Comparison of ENCODE assay signal across 11 cellular contexts in the genomic region with DNA sequence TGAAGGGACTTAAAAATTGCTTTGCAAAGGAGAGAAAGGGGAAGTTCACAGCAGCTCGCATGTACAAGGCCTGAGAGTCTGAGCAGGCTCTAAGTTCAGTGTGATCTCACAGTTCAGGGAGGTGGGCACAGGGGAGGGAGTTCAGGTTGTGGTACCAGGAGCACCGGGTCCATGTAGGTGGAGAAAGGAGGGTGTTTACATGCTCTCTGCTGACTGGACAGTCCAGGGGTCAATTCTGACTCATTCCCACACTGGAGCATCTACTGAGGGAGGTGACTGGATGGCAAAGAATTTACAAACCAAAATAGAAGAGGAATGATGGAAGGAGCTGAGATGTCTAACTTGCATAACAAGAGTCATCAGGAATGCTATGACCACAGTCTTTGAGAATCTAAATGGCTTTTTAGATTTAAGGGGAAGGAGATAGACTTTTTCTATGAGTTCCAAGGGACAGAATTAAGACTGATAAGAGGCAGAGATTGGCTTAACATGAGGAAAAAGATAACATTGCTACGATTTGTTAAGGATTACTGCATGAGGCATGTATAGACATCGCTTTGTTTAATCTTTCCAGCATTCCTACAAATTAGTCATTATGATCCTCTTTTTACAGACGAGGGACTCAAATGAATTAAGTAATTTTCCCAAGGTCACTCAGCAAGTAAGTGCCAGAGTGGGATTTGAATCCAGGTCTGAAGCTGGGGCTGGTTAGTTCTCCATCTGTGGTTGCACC. TPM values are rescaled to one million over a fixed set of nuclear protein-coding genes. Genes with fewer than 3 reads are reported as not detected.
DNase-seq lines count a peak whose midpoint lies in the region; ATAC-seq, FAIRE-seq and TF ChIP-seq lines count a peak whose summit lies in the region.
"Had no signal": no experiment of that assay in that cellular context is flagged by ENCODE, and none has a peak within 500 bp of the region (broad histone marks: within the 10 kb centered on the region; RNA-seq: fewer than 3 reads in every experiment).

No MANE protein-coding gene starts in this region.

- H3K9me3 Mint-ChIP-seq in astrocyte (ENCODE audit: unreplicated experiment) = peaks cover 5% of the 10 kb centered on the region

- H3K36me3 ChIP-seq in ACC112 (ENCODE audit: insufficient read depth, low read length) (peaks cover 18% of the 10 kb centered on the region), astrocyte (ENCODE audit: insufficient read depth, low read length) (no peaks in the 10 kb centered on the region), HepG2 (replicated peaks in 1 of 2; ENCODE audit: control insufficient read depth in 1 of 2, insufficient read depth in 2 of 2, low read length in 2 of 2) (no peaks in the 10 kb centered on the region)

- peak overlapping the region; percentile 91 for H3K27ac ChIP-seq in ACC112 (ENCODE audit: low read depth, low read length)
- peak overlapping the region; percentile 91 for H3K27ac ChIP-seq in astrocyte (ENCODE audit: low read depth, low read length)
- peak overlapping the region; percentile 45 for H3K27ac ChIP-seq in HepG2 (ENCODE audit: extremely low read length, insufficient read depth, low read length)
- H3K27ac ChIP-seq: tibial nerve had no signal

- in situ Hi-C loops in HepG2 (cut with HindIII; ENCODE audit: extremely low pct_ligation_motif_present, low pct_unique_long_range_greater_than_20kb) = no loop called here

- intact Hi-C loops in HepG2 (cut with micrococcal nuclease; ENCODE audit: unreplicated experiment) = no loop called here

- CTCF ChIA-PET in HepG2 (lab: Yijun Ruan, JAX; ENCODE audit: low intra/inter-chr PET ratio, low total read pairs) = no interaction called here

- H3K4me3 Mint-ChIP-seq in astrocyte (ENCODE audit: unreplicated experiment) = peak overlapping the region; percentile 34

- TF ChIP-seq POLR2A in HepG2 (IDR thresholded peaks at IDR 0.05; ENCODE audit: insufficient read depth in 1 of 2, low read depth in 2 of 2, low read length in 2 of 2) = peak in 1 of 2 experiments; percentile 54; a peak in 2 of 4 replicates

- H3K4me1 Mint-ChIP-seq in astrocyte (ENCODE audit: low read depth, unreplicated experiment) = peaks cover 28% of the 10 kb centered on the region

- peak overlapping the region; percentile 81 for H3K27ac Mint-ChIP-seq in astrocyte (ENCODE audit: unreplicated experiment)

- H3K4me1 ChIP-seq in ACC112 (ENCODE audit: control insufficient read depth, insufficient read depth, low read length, unreplicated experiment) = peaks cover 19% of the 10 kb centered on the region
- peaks cover 14% of the 10 kb centered on the region for H3K4me1 ChIP-seq in astrocyte (ENCODE audit: insufficient read depth, low read length)
- peaks cover 59% of the 10 kb centered on the region for H3K4me1 ChIP-seq in HepG2 (ENCODE audit: insufficient read depth, low read length)
- H3K4me1 ChIP-seq: tibial nerve had no signal

- peak; percentile 100 for FAIRE-seq in astrocyte (lab: Jason Lieb, UNC)
- FAIRE-seq in HepG2 (lab: Jason Lieb, UNC) = peak; percentile 97

- no peaks in the 10 kb centered on the region for H3K79me2 ChIP-seq in ACC112 (ENCODE audit: control insufficient read depth, insufficient read depth, low read length, unreplicated experiment)
- H3K79me2 ChIP-seq in astrocyte (ENCODE audit: insufficient read depth, low read length) = no peaks in the 10 kb centered on the region
- no peaks in the 10 kb centered on the region for H3K79me2 ChIP-seq in HepG2 (ENCODE audit: insufficient read depth, low read length)

- no peaks in the 10 kb centered on the region for H4K20me1 ChIP-seq in astrocyte (ENCODE audit: insufficient read depth, low read length)
- no peaks in the 10 kb centered on the region for H4K20me1 ChIP-seq in HepG2 (ENCODE audit: insufficient read depth, low read length)

- H2AFZ ChIP-seq in ACC112 (ENCODE audit: low read length, unreplicated experiment) (no peak overlapping the region), astrocyte (ENCODE audit: low read depth, low read length) (no peak overlapping the region), HepG2 (ENCODE audit: low read length) (no peak overlapping the region)

- ATAC-seq in HepG2 (peak; percentile 99), HG03135 (IDR thresholded peaks at IDR 0.05; ENCODE audit: unreplicated experiment) (no peak)

- DNase-seq in HPDE6-E6E7 (ENCODE audit: extremely low spot score) (peak; percentile 72), astrocyte (ENCODE audit: low read depth) (peak; percentile 99), HepG2 (ENCODE audit: low spot score) (peak; percentile 93), D341Med (ENCODE audit: low spot score) (no peak), NCI-H2171 treated with DMSO at 0.1 percent for 48 hours (lab: John Stamatoyannopoulos, UW) (no peak)
- DNase-seq in effector CD8-positive, alpha-beta T cell (lab: John Stamatoyannopoulos, UW) = no peak
- DNase-seq: Right ventricle myocardium superior had no signal

- H3K9me3 ChIP-seq in astrocyte (ENCODE audit: insufficient read depth, low read depth, low read length) (no peaks in the 10 kb centered on the region), HepG2 (ENCODE audit: low read length) (no peaks in the 10 kb centered on the region)
- H3K9me3 ChIP-seq: tibial nerve had no signal

- POLR2A ChIA-PET in HepG2 (lab: Yijun Ruan, JAX) = interaction anchor here (1.3 kb wide), 2 partner anchors 16 to 30 kb away, joined by 3 to 7 read pairs; a partner anchor contains a TSS

- H3K4me2 ChIP-seq in astrocyte (ENCODE audit: low read length) (peak overlapping the region; percentile 63), HepG2 (ENCODE audit: low read depth, low read length) (peak overlapping the region; percentile 46)

- H3K4me3 ChIP-seq in ACC112 (ENCODE audit: low read depth, low read length) (peak overlapping the region; percentile 22; the same call in 1 of the 2 replicates), astrocyte (ENCODE audit: insufficient read depth, low read depth, low read length) (no peak overlapping the region), HepG2 (replicated peaks in 1 of 3; ENCODE audit: insufficient read depth in 1 of 3, low read depth in 2 of 3, low read length in 3 of 3) (no peak overlapping the region; a peak in 1 of 6 replicates)
- H3K4me3 ChIP-seq: skin epidermis, tibial nerve had no signal

- TF ChIP-seq CTCF in astrocyte (IDR thresholded peaks at IDR 0.05; ENCODE audit: insufficient read depth, low read depth, low read length) = no peak
- TF ChIP-seq CTCF in HepG2 (CRISPR knock-in tag; IDR thresholded peaks at IDR 0.05) = no peak

- no peak for TF ChIP-seq RAD21 in HepG2 (CRISPR knock-in tag; IDR thresholded peaks at IDR 0.05)

- no peaks in the 10 kb centered on the region for H3K27me3 ChIP-seq in ACC112 (ENCODE audit: insufficient read depth, low read length)
- H3K27me3 ChIP-seq in astrocyte (ENCODE audit: insufficient read depth, low read length) = no peaks in the 10 kb centered on the region
- H3K27me3 ChIP-seq in HepG2 (ENCODE audit: control insufficient read depth in 1 of 2, insufficient read depth in 2 of 2, low read length in 2 of 2) = no peaks in the 10 kb centered on the region; a peak in 1 of 5 replicates
- H3K27me3 ChIP-seq: tibial nerve had no signal

- WGBS in HepG2 (ENCODE audit: low lambda C conversion rate) = 1% methylated on average over 5 of the region's 5 CpGs

- H3K9ac ChIP-seq in astrocyte (ENCODE audit: low read length) (peak overlapping the region; percentile 57), HepG2 (ENCODE audit: insufficient read depth, low read depth, low read length) (peak overlapping the region; percentile 10; the same call in 1 of the 2 replicates)

- TF ChIP-seq EP300 in HepG2 (IDR thresholded peaks at IDR 0.05; ENCODE audit: low read depth in 2 of 2, low read length in 2 of 2) = peak; percentile 15 to 61; a peak in 2 of 4 replicates
- 0 out of 2 replicates have a peak, but pooled peaks have one; percentile 29 for TF ChIP-seq EP300 in HepG2 (CRISPR knock-in tag; IDR thresholded peaks at IDR 0.05; ENCODE audit: borderline replicate concordance)

- H3K27me3 Mint-ChIP-seq in astrocyte (ENCODE audit: low read depth, unreplicated experiment) = no peaks in the 10 kb centered on the region

- peaks cover 2% of the 10 kb centered on the region for H3K36me3 Mint-ChIP-seq in astrocyte (ENCODE audit: low read depth, unreplicated experiment)

- BruUV-seq in HepG2 (replicated peaks; lab: Mats Ljungman, UMichigan) = no TSS peak

RNA-seq across cellular contexts. Expression of a gene that starts 29.9 kb away (rescaled TPM):
- 12.2 and 13.1 TPM in 2 replicates for total RNA-seq in astrocyte
- 28.0 and 28.3 TPM in 2 replicates for total RNA-seq in HepG2 (2016; rRNA removed; fragmentation: Illumina TruSeq; extraction: Trizol)
- 7.9 and 8.3 TPM in 2 replicates for total RNA-seq in HepG2 (2016; cell fraction: cytosol; rRNA removed; fragmentation: Illumina TruSeq; extraction: Trizol; ENCODE audit: low read depth)
- total RNA-seq in HepG2 (2016; cell fraction: insoluble cytoplasmic fraction; rRNA removed; fragmentation: Illumina TruSeq; extraction: Trizol) = 28.6 and 31.1 TPM in 2 replicates
- 24.4 and 27.4 TPM in 2 replicates for total RNA-seq in HepG2 (2016; cell fraction: membrane; rRNA removed; fragmentation: Illumina TruSeq; extraction: Trizol)
- 27.4 and 28.9 TPM in 2 replicates for total RNA-seq in HepG2 (2016; cell fraction: nucleus; rRNA removed; fragmentation: Illumina TruSeq; extraction: Trizol)
- 13.4 and 16.2 TPM in 2 replicates for polyA plus RNA-seq in HepG2 (2011; rRNA removed)
- polyA plus RNA-seq in HepG2 (2011; cell fraction: cytosol; rRNA removed) = 3.8 and 6.1 TPM in 2 replicates
- polyA plus RNA-seq in HepG2 (2011; cell fraction: nucleus; rRNA removed) = 21.4 and 24.6 TPM in 2 replicates
- 12.6 and 13.8 TPM in 2 replicates for polyA plus RNA-seq in HepG2 (2012)
- 4.5 and 6.2 TPM in 2 replicates for polyA plus RNA-seq in HepG2 (2016; cell fraction: cytosol; fragmentation: Illumina TruSeq; extraction: Trizol; ENCODE audit: low read depth)
- 23.5 and 29.2 TPM in 2 replicates for polyA plus RNA-seq in HepG2 (2016; cell fraction: insoluble cytoplasmic fraction; fragmentation: Illumina TruSeq; extraction: Trizol; ENCODE audit: low read depth)
- polyA plus RNA-seq in HepG2 (2016; cell fraction: membrane; fragmentation: Illumina TruSeq; extraction: Trizol; ENCODE audit: low read depth) = 13.9 and 15.0 TPM in 2 replicates
- 57.5 and 58.5 TPM in 2 replicates for polyA plus RNA-seq in HepG2 (2016; cell fraction: nucleus; fragmentation: Illumina TruSeq; extraction: Trizol; ENCODE audit: insufficient read depth, low read depth)
- 10.3 and 37.9 TPM in 2 replicates for polyA minus RNA-seq in HepG2 (2011; rRNA and poly(A)+ RNA removed; ENCODE audit: low replicate concordance)
- 5.1 and 7.9 TPM in 2 replicates for polyA minus RNA-seq in HepG2 (2011; cell fraction: cytosol; rRNA and poly(A)+ RNA removed)
- polyA minus RNA-seq in HepG2 (2011; cell fraction: nucleus; rRNA and poly(A)+ RNA removed) = 8.7 and 9.5 TPM in 2 replicates

RNA-seq across cellular contexts. Expression of a gene that starts 30.2 kb away (rescaled TPM):
- total RNA-seq in astrocyte (90.1 and 99.6 TPM in 2 replicates), HepG2 (2016; rRNA removed; fragmentation: Illumina TruSeq; extraction: Trizol) (41.4 and 59.3 TPM in 2 replicates)
- 25.6 and 28.7 TPM in 2 replicates for total RNA-seq in HepG2 (2016; cell fraction: cytosol; rRNA removed; fragmentation: Illumina TruSeq; extraction: Trizol; ENCODE audit: low read depth)
- total RNA-seq in HepG2 (2016; cell fraction: insoluble cytoplasmic fraction; rRNA removed; fragmentation: Illumina TruSeq; extraction: Trizol) = 38.6 and 66.1 TPM in 2 replicates
- 33.6 and 39.9 TPM in 2 replicates for total RNA-seq in HepG2 (2016; cell fraction: membrane; rRNA removed; fragmentation: Illumina TruSeq; extraction: Trizol)
- total RNA-seq in HepG2 (2016; cell fraction: nucleus; rRNA removed; fragmentation: Illumina TruSeq; extraction: Trizol) = 60.7 and 77.4 TPM in 2 replicates
- polyA plus RNA-seq in HepG2 (2011; rRNA removed) = 59.0 and 65.2 TPM in 2 replicates
- polyA plus RNA-seq in HepG2 (2011; cell fraction: cytosol; rRNA removed) = 34.0 and 50.7 TPM in 2 replicates
- polyA plus RNA-seq in HepG2 (2011; cell fraction: nucleus; rRNA removed) = 63.2 and 65.1 TPM in 2 replicates
- polyA plus RNA-seq in HepG2 (2012) = 36.4 and 42.5 TPM in 2 replicates
- 37.6 and 45.6 TPM in 2 replicates for polyA plus RNA-seq in HepG2 (2016; cell fraction: cytosol; fragmentation: Illumina TruSeq; extraction: Trizol; ENCODE audit: low read depth)
- 43.9 and 63.4 TPM in 2 replicates for polyA plus RNA-seq in HepG2 (2016; cell fraction: insoluble cytoplasmic fraction; fragmentation: Illumina TruSeq; extraction: Trizol; ENCODE audit: low read depth)
- 36.3 and 44.4 TPM in 2 replicates for polyA plus RNA-seq in HepG2 (2016; cell fraction: membrane; fragmentation: Illumina TruSeq; extraction: Trizol; ENCODE audit: low read depth)
- polyA plus RNA-seq in HepG2 (2016; cell fraction: nucleus; fragmentation: Illumina TruSeq; extraction: Trizol; ENCODE audit: insufficient read depth, low read depth) = 159 and 169 TPM in 2 replicates
- 21.7 and 35.4 TPM in 2 replicates for polyA minus RNA-seq in HepG2 (2011; rRNA and poly(A)+ RNA removed; ENCODE audit: low replicate concordance)
- 22.2 and 22.9 TPM in 2 replicates for polyA minus RNA-seq in HepG2 (2011; cell fraction: cytosol; rRNA and poly(A)+ RNA removed)
- polyA minus RNA-seq in HepG2 (2011; cell fraction: nucleus; rRNA and poly(A)+ RNA removed) = 54.3 and 57.7 TPM in 2 replicates

RNA-seq across cellular contexts. Expression of a gene that starts 47.4 kb away (rescaled TPM):
- total RNA-seq in astrocyte = 17.7 and 19.1 TPM in 2 replicates
- 20.1 and 34.8 TPM in 2 replicates for total RNA-seq in HepG2 (2016; rRNA removed; fragmentation: Illumina TruSeq; extraction: Trizol)
- total RNA-seq in HepG2 (2016; cell fraction: cytosol; rRNA removed; fragmentation: Illumina TruSeq; extraction: Trizol; ENCODE audit: low read depth) = 12.8 and 14.6 TPM in 2 replicates
- total RNA-seq in HepG2 (2016; cell fraction: insoluble cytoplasmic fraction; rRNA removed; fragmentation: Illumina TruSeq; extraction: Trizol) = 20.9 and 31.1 TPM in 2 replicates
- 16.8 and 16.9 TPM in 2 replicates for total RNA-seq in HepG2 (2016; cell fraction: membrane; rRNA removed; fragmentation: Illumina TruSeq; extraction: Trizol)
- 20.4 and 22.7 TPM in 2 replicates for total RNA-seq in HepG2 (2016; cell fraction: nucleus; rRNA removed; fragmentation: Illumina TruSeq; extraction: Trizol)
- polyA plus RNA-seq in HepG2 (2011; rRNA removed) = 15.5 and 18.4 TPM in 2 replicates
- polyA plus RNA-seq in HepG2 (2011; cell fraction: cytosol; rRNA removed) = 11.2 and 12.3 TPM in 2 replicates
- 20.2 and 22.4 TPM in 2 replicates for polyA plus RNA-seq in HepG2 (2011; cell fraction: nucleus; rRNA removed)
- polyA plus RNA-seq in HepG2 (2012) = 15.6 and 16.6 TPM in 2 replicates
- polyA plus RNA-seq in HepG2 (2016; cell fraction: cytosol; fragmentation: Illumina TruSeq; extraction: Trizol; ENCODE audit: low read depth) = 1.8 TPM in 2 replicates
- 29.3 and 33.3 TPM in 2 replicates for polyA plus RNA-seq in HepG2 (2016; cell fraction: insoluble cytoplasmic fraction; fragmentation: Illumina TruSeq; extraction: Trizol; ENCODE audit: low read depth)
- 7.2 TPM in 2 replicates for polyA plus RNA-seq in HepG2 (2016; cell fraction: membrane; fragmentation: Illumina TruSeq; extraction: Trizol; ENCODE audit: low read depth)
- 46.3 and 53.5 TPM in 2 replicates for polyA plus RNA-seq in HepG2 (2016; cell fraction: nucleus; fragmentation: Illumina TruSeq; extraction: Trizol; ENCODE audit: insufficient read depth, low read depth)
- 44.5 and 49.7 TPM in 2 replicates for polyA minus RNA-seq in HepG2 (2011; rRNA and poly(A)+ RNA removed; ENCODE audit: low replicate concordance)
- polyA minus RNA-seq in HepG2 (2011; cell fraction: cytosol; rRNA and poly(A)+ RNA removed) = 17.9 and 18.8 TPM in 2 replicates
- polyA minus RNA-seq in HepG2 (2011; cell fraction: nucleus; rRNA and poly(A)+ RNA removed) = 14.9 and 15.3 TPM in 2 replicates

Comparison
In these comparisons a context has a peak if more than half of its experiments do, and no peak if none do; other contexts are left out.
1. DNase-seq: peak in HPDE6-E6E7 (single experiment), astrocyte (single experiment) and HepG2 (single experiment); none in D341Med (single experiment), NCI-H2171 treated with DMSO at 0.1 percent for 48 hours (single experiment) and effector CD8-positive, alpha-beta T cell (single experiment).
2. Peak in every context shown above with its lines, with median percentiles within 50 percentile points of each other: H3K27ac ChIP-seq.